ENCODE assay signal across 19 cellular contexts in genomic region chr14:21089271-21089670, GRCh38. TPM values are rescaled to one million over a fixed set of nuclear protein-coding genes. Genes with fewer than 3 reads are reported as not detected.
DNase-seq lines count a peak whose midpoint lies in the region; ATAC-seq and TF ChIP-seq lines count a peak whose summit lies in the region.
"Had no signal": no experiment of that assay in that cellular context is flagged by ENCODE, and none has a peak within 500 bp of the region (broad histone marks: within the 10 kb centered on the region; RNA-seq: fewer than 3 reads in every experiment).

No MANE protein-coding gene starts in this region.

- no peak for TF ChIP-seq POLR2A in breast epithelium (IDR thresholded peaks at IDR 0.05)

- POLR2A ChIA-PET in A673 (lab: Charles Lee; ENCODE audit: low non-redundant PET) = no interaction called here
- POLR2A ChIA-PET in CD8-positive, alpha-beta memory T cell (lab: Charles Lee) = no interaction called here

- H3K4me3 ChIP-seq in A673 (ENCODE audit: low read depth, low read length, poor library complexity, severe bottlenecking) (no peak overlapping the region), breast epithelium (no peak overlapping the region)
- H3K4me3 ChIP-seq in CD8-positive, alpha-beta memory T cell (ENCODE audit: low read length) = no peak overlapping the region
- H3K4me3 ChIP-seq: heart right ventricle, thoracic aorta had no signal

- no peak for DNase-seq in A673 (ENCODE audit: low spot score)
- no peak for DNase-seq in CD8-positive, alpha-beta memory T cell
- no peak for DNase-seq in breast epithelium (ENCODE audit: low spot score in 2 of 2)
- DNase-seq in naive B cell = no peak
- DNase-seq in glomerular visceral epithelial cell (ENCODE audit: extremely low spot score) = no peak
- DNase-seq in DMS53 (lab: John Stamatoyannopoulos, UW) = no peak
- DNase-seq: activated naive CD8-positive, alpha-beta T cell treated with anti-CD3 and anti-CD28 coated beads for 36 hours; heart right ventricle; NCI-H2029; NCI-H526 treated with DMSO at 0.1 percent for 48 hours; nucleus accumbens had no signal

- CTCF ChIA-PET in A673 (lab: Charles Lee) = interaction anchor here (1.4 to 1.8 kb wide), 2 partner anchors 21 to 74 kb away, joined by 4 to 10 read pairs; no protein-coding TSS in a partner anchor
- CTCF ChIA-PET in CD8-positive, alpha-beta memory T cell (lab: Charles Lee) = interaction anchor here (0.9 to 5.5 kb wide), 6 partner anchors 12 to 74 kb away, joined by 3 to 89 read pairs (median 5); partner anchors contain the start of gene TMEM253

- H3K9me3 Mint-ChIP-seq in CD8-positive, alpha-beta memory T cell = no peaks in the 10 kb centered on the region
- H3K9me3 Mint-ChIP-seq in naive B cell = no peaks in the 10 kb centered on the region
- H3K9me3 Mint-ChIP-seq: activated CD4-positive, alpha-beta T cell treated with anti-CD3 and anti-CD28 coated beads, Interleukin-2, amount 10 ng/mL, durations not matched to agents 24 days and 14 days; activated naive CD8-positive, alpha-beta T cell treated with anti-CD3 and anti-CD28 coated beads for 36 hours had no signal

- H3K27ac ChIP-seq in A673 (ENCODE audit: low read depth, low read length, poor library complexity, severe bottlenecking) = peak overlapping the region; percentile 30
- H3K27ac ChIP-seq in CD8-positive, alpha-beta memory T cell (ENCODE audit: low read depth, low read length) = no peak overlapping the region
- peak overlapping the region; percentile 21 to 25 for H3K27ac ChIP-seq in breast epithelium

- ATAC-seq in naive B cell (ENCODE audit: low read depth in 2 of 2) = no peak
- no peak for ATAC-seq in GM21825 (IDR thresholded peaks at IDR 0.05; ENCODE audit: unreplicated experiment)
- no peak for ATAC-seq in GM18868 (IDR thresholded peaks at IDR 0.05; ENCODE audit: unreplicated experiment)
- ATAC-seq: heart right ventricle, sciatic nerve had no signal

- H3K4me3 Mint-ChIP-seq in CD8-positive, alpha-beta memory T cell = peak overlapping the region in 1 of 7 donors; percentile 0
- peak overlapping the region in 1 of 8 donors; percentile 37 for H3K4me3 Mint-ChIP-seq in naive B cell
- H3K4me3 Mint-ChIP-seq: activated CD4-positive, alpha-beta T cell treated with anti-CD3 and anti-CD28 coated beads, Interleukin-2, amount 10 ng/mL, durations not matched to agents 24 days and 14 days; activated naive CD8-positive, alpha-beta T cell treated with anti-CD3 and anti-CD28 coated beads for 36 hours had no signal

- H3K9me3 ChIP-seq in A673 (ENCODE audit: low read depth, low read length, poor library complexity, severe bottlenecking) (no peaks in the 10 kb centered on the region), breast epithelium (no peaks in the 10 kb centered on the region)
- no peaks in the 10 kb centered on the region for H3K9me3 ChIP-seq in CD8-positive, alpha-beta memory T cell (ENCODE audit: low read length)
- H3K9me3 ChIP-seq: heart right ventricle, thoracic aorta had no signal

- BruUV-seq in A673 (replicated peaks; lab: Mats Ljungman, UMichigan) = TSS peak; percentile 11

- H3K4me1 ChIP-seq in A673 (ENCODE audit: insufficient read depth, low read length, poor library complexity, severe bottlenecking) (peaks cover 18% of the 10 kb centered on the region), breast epithelium (no peaks in the 10 kb centered on the region)
- H3K4me1 ChIP-seq in CD8-positive, alpha-beta memory T cell (ENCODE audit: insufficient read depth, low read length) = peaks cover 18% of the 10 kb centered on the region

- peaks cover 25 to 39% (median 34%) of the 10 kb centered on the region in 3 donors for H3K4me1 Mint-ChIP-seq in CD8-positive, alpha-beta memory T cell
- H3K4me1 Mint-ChIP-seq in naive B cell = peaks cover 21 to 33% (median 25%) of the 10 kb centered on the region in 3 donors

- no peaks in the 10 kb centered on the region for H3K27me3 Mint-ChIP-seq in CD8-positive, alpha-beta memory T cell
- peaks cover 0 to 12% (median 0%) of the 10 kb centered on the region in 3 donors for H3K27me3 Mint-ChIP-seq in naive B cell
- H3K27me3 Mint-ChIP-seq: activated naive CD8-positive, alpha-beta T cell treated with anti-CD3 and anti-CD28 coated beads for 36 hours had no signal

- peak overlapping the region; percentile 74 to 99 (median 93) for H3K27ac Mint-ChIP-seq in CD8-positive, alpha-beta memory T cell
- H3K27ac Mint-ChIP-seq in naive B cell = peak overlapping the region; percentile 14 to 84 (median 78)
- H3K27ac Mint-ChIP-seq: activated naive CD8-positive, alpha-beta T cell treated with anti-CD3 and anti-CD28 coated beads for 36 hours had no signal

- no peaks in the 10 kb centered on the region for H3K27me3 ChIP-seq in A673 (replicated peaks; ENCODE audit: insufficient read depth, low read depth, low read length, poor library complexity)
- no peaks in the 10 kb centered on the region for H3K27me3 ChIP-seq in CD8-positive, alpha-beta memory T cell (ENCODE audit: insufficient read depth, low read length, poor library complexity, severe bottlenecking)
- no peaks in the 10 kb centered on the region for H3K27me3 ChIP-seq in breast epithelium
- H3K27me3 ChIP-seq: heart right ventricle had no signal

- TF ChIP-seq CTCF in A673 (conservative IDR thresholded peaks at IDR 0.05; ENCODE audit: low read depth, low read length) (no peak), breast epithelium (IDR thresholded peaks at IDR 0.05) (no peak)

- intact Hi-C loops in A673 (cut with micrococcal nuclease; ENCODE audit: unreplicated experiment) = no loop called here
- intact Hi-C loops in breast epithelium (cut with DNase I; ENCODE audit: low total_unique reads) = no loop called here

- H3K36me3 ChIP-seq in A673 (ENCODE audit: insufficient read depth, low read length, poor library complexity, severe bottlenecking) = peaks cover 87% of the 10 kb centered on the region
- H3K36me3 ChIP-seq in CD8-positive, alpha-beta memory T cell (ENCODE audit: insufficient read depth, low read length) = no peaks in the 10 kb centered on the region
- peaks cover 5% of the 10 kb centered on the region for H3K36me3 ChIP-seq in breast epithelium

- H3K36me3 Mint-ChIP-seq in CD8-positive, alpha-beta memory T cell = peaks cover 0 to 1% (median 0%) of the 10 kb centered on the region in 3 donors
- no peaks in the 10 kb centered on the region for H3K36me3 Mint-ChIP-seq in naive B cell
- H3K36me3 Mint-ChIP-seq: activated naive CD8-positive, alpha-beta T cell treated with anti-CD3 and anti-CD28 coated beads for 36 hours had no signal

RNA-seq across cellular contexts. Expression of gene ZNF219, which starts 9.2 kb away (rescaled TPM):
- total RNA-seq in A673 (2021) = 78.0 and 84.6 TPM in 2 replicates
- 1 to 10 TPM; 7.0 to 8.2 TPM for total RNA-seq in CD8-positive, alpha-beta memory T cell
- 1.3 TPM for polyA plus RNA-seq in CD8-positive, alpha-beta memory T cell
- 10 to 100 TPM; 32.4 to 62.2 (median 32.8) TPM for total RNA-seq in breast epithelium
- 1 to 10 TPM in 1 of 6 donors, under 1 TPM in 3, not detected in 2; 0.13 to 1.1 (median 0.56) TPM for polyA plus RNA-seq in naive B cell (ENCODE audit: low read depth in 6 of 6)

RNA-seq across cellular contexts. Expression of gene TMEM253, which starts 11.6 kb away (rescaled TPM):
- total RNA-seq in A673 (2021) (0.48 and 0.49 TPM in 2 replicates), breast epithelium (1 to 10 TPM in 1 of 3 donors, under 1 TPM in 2; 0.44 to 1.3 (median 0.98) TPM)
- not detected for total RNA-seq in CD8-positive, alpha-beta memory T cell
- polyA plus RNA-seq in CD8-positive, alpha-beta memory T cell = not detected
- not detected for polyA plus RNA-seq in naive B cell (ENCODE audit: low read depth in 6 of 6)
- total RNA-seq: activated CD4-positive, alpha-beta T cell treated with anti-CD3 and anti-CD28 coated beads, Interleukin-2, amount 10 ng/mL, durations not matched to agents 24 days and 14 days; activated naive CD8-positive, alpha-beta T cell treated with anti-CD3 and anti-CD28 coated beads for 36 hours; lung microvascular endothelial cell; thoracic aorta had no signal

RNA-seq across cellular contexts. Expression of gene ARHGEF40, which starts 19.2 kb away (rescaled TPM):
- total RNA-seq in A673 (2021) (89.6 and 94.1 TPM in 2 replicates), breast epithelium (10 to 100 TPM; 33.7 to 51.4 (median 40.6) TPM)
- total RNA-seq in CD8-positive, alpha-beta memory T cell = under 1 TPM; 0.16 to 0.39 TPM
- polyA plus RNA-seq in CD8-positive, alpha-beta memory T cell = 0.40 TPM
- polyA plus RNA-seq in naive B cell (ENCODE audit: low read depth in 6 of 6) = under 1 TPM in 5 of 6 donors, not detected in 1; 0.07 to 0.99 (median 0.27) TPM
- total RNA-seq: activated CD4-positive, alpha-beta T cell treated with anti-CD3 and anti-CD28 coated beads, Interleukin-2, amount 10 ng/mL, durations not matched to agents 24 days and 14 days had no signal

RNA-seq across cellular contexts. Expression of gene RNASE8, which starts 31.6 kb away (rescaled TPM):
- total RNA-seq in A673 (2021) (not detected in 2 replicates), breast epithelium (not detected)
- total RNA-seq in CD8-positive, alpha-beta memory T cell = not detected
- not detected for polyA plus RNA-seq in CD8-positive, alpha-beta memory T cell
- not detected for polyA plus RNA-seq in naive B cell (ENCODE audit: low read depth in 6 of 6)
- total RNA-seq: activated CD4-positive, alpha-beta T cell treated with anti-CD3 and anti-CD28 coated beads, Interleukin-2, amount 10 ng/mL, durations not matched to agents 24 days and 14 days; activated naive CD8-positive, alpha-beta T cell treated with anti-CD3 and anti-CD28 coated beads for 36 hours; heart right ventricle; lung microvascular endothelial cell; OCI-LY7; sciatic nerve; SK-MEL-5; thoracic aorta had no signal
- polyA plus RNA-seq: heart right ventricle had no signal

RNA-seq across cellular contexts. Expression of gene RNASE7, which starts 47.1 kb away (rescaled TPM):
- total RNA-seq in A673 (2021) = not detected in 2 replicates
- total RNA-seq in CD8-positive, alpha-beta memory T cell = not detected
- polyA plus RNA-seq in CD8-positive, alpha-beta memory T cell = not detected
- total RNA-seq in breast epithelium = 1 to 10 TPM in 2 of 3 donors, not detected in 1; 1.6 to 3.1 TPM
- not detected for polyA plus RNA-seq in naive B cell (ENCODE audit: low read depth in 6 of 6)
- total RNA-seq: activated CD4-positive, alpha-beta T cell treated with anti-CD3 and anti-CD28 coated beads, Interleukin-2, amount 10 ng/mL, durations not matched to agents 24 days and 14 days; activated naive CD8-positive, alpha-beta T cell treated with anti-CD3 and anti-CD28 coated beads for 36 hours; heart right ventricle; lung microvascular endothelial cell; OCI-LY7; sciatic nerve; SK-MEL-5 had no signal

Comparison
In these comparisons a context has a peak if more than half of its experiments do, and no peak if none do; other contexts are left out.
1. RNA of gene ARHGEF40, which starts 19.2 kb away (total RNA-seq): 89.6 to 94.1 TPM in A673 and 33.7 to 51.4 TPM in breast epithelium; 0.16 to 0.39 TPM in CD8-positive, alpha-beta memory T cell; every median in the first group is over 10 times any median in the second.